Comparison of ENCODE assay signal across 1 cellular context in genomic region chr4:73178389-73178788, GRCh38.
TF ChIP-seq lines count a peak whose summit lies in the region.

No MANE protein-coding gene starts in this region.

TF ChIP-seq in HEK293, 187 proteins besides CTCF, POLR2A, EP300 and RAD21 (continued from another document):
- TF ChIP-seq PRDM6 (tag by site-specific recombination; IDR thresholded peaks at IDR 0.05): 0 out of 2 replicates have a peak, but pooled peaks have one; percentile 24
